Comparison of ENCODE assay signal across 8 cellular contexts in genomic region chr1:151047591-151047924, GRCh38. TPM values are rescaled to one million over a fixed set of nuclear protein-coding genes. Genes with fewer than 3 reads are reported as not detected.
DNase-seq lines count a peak whose midpoint lies in the region; ATAC-seq and TF ChIP-seq lines count a peak whose summit lies in the region.

Gene C1orf56 (plus strand): TSS chr1:151047751. CDS start chr1:151047848, 97 bp downstream.

- H3K4me1 ChIP-seq in HEK293 (ENCODE audit: control insufficient read depth, insufficient read depth, low read length) (no peaks in the 10 kb centered on the region), colonic mucosa (peaks cover 7% of the 10 kb centered on the region)

- H3K9me3 ChIP-seq in HEK293 (ENCODE audit: control insufficient read depth, insufficient read depth, low read depth, low read length) = no peaks in the 10 kb centered on the region
- H3K9me3 ChIP-seq in colonic mucosa = no peaks in the 10 kb centered on the region

- peak within 1 kb of the TSS; percentile 52 for H3K4me3 ChIP-seq in HEK293 (ENCODE audit: low read depth, low read length)
- H3K4me3 ChIP-seq in colonic mucosa = peak within 1 kb of the TSS; percentile 62

- intact Hi-C loops in colonic mucosa (cut with DNase I) = no loop called here

- peak within 1 kb of the TSS; percentile 81 for H3K27ac ChIP-seq in HEK293 (ENCODE audit: extremely low read depth, low read depth, low read length)
- H3K27ac ChIP-seq in colonic mucosa = peak within 1 kb of the TSS; percentile 74

- H3K27me3 ChIP-seq in colonic mucosa = no peaks in the 10 kb centered on the region

- POLR2A ChIA-PET in HEK293 (lab: Yijun Ruan, JAX) = interaction anchor here (1.2 to 2.4 kb wide), 6 partner anchors 9 to 42 kb away, joined by 3 to 17 read pairs (median 8); partner anchors contain the start of genes CDC42SE1, MINDY1 and MLLT11

- CTCF ChIA-PET in HEK293 (lab: Yijun Ruan, JAX) = interaction anchor here (0.6 to 2.0 kb wide), 7 partner anchors 8 to 110 kb away, joined by 3 to 15 read pairs (median 4); partner anchors contain the start of genes CDC42SE1 and MLLT11

- H3K36me3 ChIP-seq in HEK293 (ENCODE audit: control insufficient read depth in 2 of 2, insufficient read depth in 1 of 2, low read length in 2 of 2) (peaks cover 0 to 28% of the 10 kb centered on the region in 2 experiments; a peak in 2 of 3 replicates), colonic mucosa (peaks cover 7% of the 10 kb centered on the region)

- DNase-seq in ELF-1 (ENCODE audit: low read depth, low spot score) (peak; percentile 84), NCI-H2081 (lab: John Stamatoyannopoulos, UW) (peak; percentile 81 to 87), colonic mucosa (peak; percentile 76), kidney glomerular epithelial cell (lab: John Stamatoyannopoulos, UW) (peak; percentile 34)
- peak; percentile 31 for DNase-seq in activated CD4-positive, CD25-positive, alpha-beta regulatory T cell treated with anti-CD3 and anti-CD28 coated beads, Interleukin-2, amount 50 U/mL, for 16 hours (ENCODE audit: low read depth, low spot score)
- peak; percentile 48 for DNase-seq in stimulated activated CD4-positive, alpha-beta T cell treated with anti-CD3 and anti-CD28 coated beads, Interleukin-1b, Interleukin-23, amount 100 ng/mL, for 48 hours

- no peak for ATAC-seq in HG03520 (IDR thresholded peaks at IDR 0.05; ENCODE audit: unreplicated experiment)

- H3K9ac ChIP-seq in colonic mucosa (ENCODE audit: low read depth in 2 of 2, low read length in 2 of 2) = peak within 1 kb of the TSS; percentile 77 to 79

- TF ChIP-seq CTCF in HEK293 (tag by site-specific recombination; IDR thresholded peaks at IDR 0.05) = no peak
- TF ChIP-seq CTCF in colonic mucosa (IDR thresholded peaks at IDR 0.05) = no peak

TF ChIP-seq in HEK293, 187 proteins besides CTCF, POLR2A, EP300 and RAD21 (continues in another document):
- no peak for TF ChIP-seq TRIM28 (IDR thresholded peaks at IDR 0.05; ENCODE audit: borderline replicate concordance, low read length)
- TF ChIP-seq GLIS1 (tag by site-specific recombination; IDR thresholded peaks at IDR 0.05) = peak; percentile 83
- TF ChIP-seq ZBTB10 (tag by site-specific recombination; IDR thresholded peaks at IDR 0.05) = peak; percentile 37; the same call in 1 of the 2 replicates
- TF ChIP-seq SP3 (tag by site-specific recombination; IDR thresholded peaks at IDR 0.05) = no peak; the same call in 1 of the 2 replicates
- TF ChIP-seq ZNF555 (tag by site-specific recombination; conservative IDR thresholded peaks at IDR 0.05) = no peak
- peak; percentile 27; the same call in 1 of the 2 replicates for TF ChIP-seq ZNF341 (tag by site-specific recombination; IDR thresholded peaks at IDR 0.05; ENCODE audit: low read depth)
- TF ChIP-seq PRDM1 (tag by site-specific recombination; IDR thresholded peaks at IDR 0.05) = no peak
- TF ChIP-seq PBX3 (CRISPR knock-in tag; IDR thresholded peaks at IDR 0.05) = no peak
- TF ChIP-seq ZNF510 (tag by site-specific recombination; IDR thresholded peaks at IDR 0.05; ENCODE audit: insufficient replicate concordance) = no peak
- peak; percentile 36; the same call in 1 of the 2 replicates for TF ChIP-seq KLF8 (tag by site-specific recombination; IDR thresholded peaks at IDR 0.05)
- no peak for TF ChIP-seq ZSCAN5A (tag by site-specific recombination; IDR thresholded peaks at IDR 0.05)
- TF ChIP-seq ZNF16 (tag by site-specific recombination; IDR thresholded peaks at IDR 0.05; ENCODE audit: low read depth) = no peak
- TF ChIP-seq ZIC2 (tag by site-specific recombination; IDR thresholded peaks at IDR 0.05) = no peak
- TF ChIP-seq ZFP41 (tag by site-specific recombination; IDR thresholded peaks at IDR 0.05; ENCODE audit: borderline replicate concordance) = no peak
- no peak for TF ChIP-seq ZNF777 (tag by site-specific recombination; IDR thresholded peaks at IDR 0.05; ENCODE audit: borderline replicate concordance)
- peak; percentile 25; the same call in 1 of the 2 replicates for TF ChIP-seq ZNF398 (tag by site-specific recombination; IDR thresholded peaks at IDR 0.05)
- TF ChIP-seq GLIS2 (tag by site-specific recombination; IDR thresholded peaks at IDR 0.05) = peak; percentile 88
- TF ChIP-seq KLF9 (tag by site-specific recombination; IDR thresholded peaks at IDR 0.05; ENCODE audit: low read depth) = peak; percentile 67; the same call in 1 of the 2 replicates
- peak; percentile 64 for TF ChIP-seq SP2 (tag by site-specific recombination; IDR thresholded peaks at IDR 0.05)

RNA-seq across cellular contexts. Expression of gene C1orf56, which starts in this region (rescaled TPM):
- 1 to 10 TPM; 2.6 to 3.2 TPM for total RNA-seq in colonic mucosa

Comparison
In these comparisons a context has a peak if more than half of its experiments do, and no peak if none do; other contexts are left out.
1. DNase-seq: peak in every context shown above with its lines; median percentile 84 in ELF-1; 84 in NCI-H2081; 76 in colonic mucosa; 48 in stimulated activated CD4-positive, alpha-beta T cell treated with anti-CD3 and anti-CD28 coated beads, Interleukin-1b, Interleukin-23, amount 100 ng/mL, for 48 hours; 34 in kidney glomerular epithelial cell; 31 in activated CD4-positive, CD25-positive, alpha-beta regulatory T cell treated with anti-CD3 and anti-CD28 coated beads, Interleukin-2, amount 50 U/mL, for 16 hours.